2 cellular contexts compared by ENCODE assay signal in the genomic region with DNA sequence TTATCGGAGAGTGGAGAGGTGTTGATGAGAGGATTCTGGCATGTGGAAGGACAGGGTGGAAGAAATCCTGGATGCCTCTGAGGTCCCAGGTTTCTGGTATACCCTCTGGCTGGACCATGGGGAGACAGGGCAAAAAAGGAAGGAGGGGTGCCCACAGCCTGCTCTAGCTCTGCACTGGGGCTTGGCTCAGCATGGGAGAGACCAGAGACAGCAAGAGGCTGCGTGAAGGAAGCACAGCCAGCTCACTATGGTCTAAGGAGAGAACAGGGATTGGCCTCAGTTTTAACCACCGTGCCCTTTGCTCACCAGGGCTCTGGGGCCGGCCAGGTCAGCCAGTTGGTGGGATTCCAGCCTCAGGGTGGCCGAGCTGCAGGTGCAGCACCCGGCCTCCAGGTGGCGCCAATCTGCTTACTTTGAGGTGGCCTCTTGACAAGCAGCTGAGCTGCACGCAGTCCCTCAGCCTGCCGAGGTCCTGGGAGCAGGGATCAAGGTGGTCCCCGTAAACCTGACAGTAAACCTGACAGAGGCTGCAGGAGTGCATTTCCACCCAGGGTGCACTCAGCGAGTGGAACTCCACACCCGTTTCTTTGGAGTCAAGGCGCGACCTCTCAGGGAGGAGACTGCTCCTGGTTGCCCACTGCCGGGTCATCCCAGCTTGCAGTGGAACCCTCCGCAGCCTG.
A peak's percentile ranks its signal among the peaks of the same experiment; 100 is the strongest.
TF ChIP-seq lines count a peak whose summit lies in the region.

No MANE protein-coding gene starts in this region.

TF ChIP-seq in GM23338, 12 proteins besides CTCF, POLR2A, EP300 and RAD21 (continued from another document and continues in another):
- no peak for TF ChIP-seq POLR2AphosphoS5 (IDR thresholded peaks at IDR 0.05; ENCODE audit: low read depth)
- TF ChIP-seq NANOG (IDR thresholded peaks at IDR 0.05; ENCODE audit: borderline replicate concordance), result no peak
- TF ChIP-seq, protein P1, sequence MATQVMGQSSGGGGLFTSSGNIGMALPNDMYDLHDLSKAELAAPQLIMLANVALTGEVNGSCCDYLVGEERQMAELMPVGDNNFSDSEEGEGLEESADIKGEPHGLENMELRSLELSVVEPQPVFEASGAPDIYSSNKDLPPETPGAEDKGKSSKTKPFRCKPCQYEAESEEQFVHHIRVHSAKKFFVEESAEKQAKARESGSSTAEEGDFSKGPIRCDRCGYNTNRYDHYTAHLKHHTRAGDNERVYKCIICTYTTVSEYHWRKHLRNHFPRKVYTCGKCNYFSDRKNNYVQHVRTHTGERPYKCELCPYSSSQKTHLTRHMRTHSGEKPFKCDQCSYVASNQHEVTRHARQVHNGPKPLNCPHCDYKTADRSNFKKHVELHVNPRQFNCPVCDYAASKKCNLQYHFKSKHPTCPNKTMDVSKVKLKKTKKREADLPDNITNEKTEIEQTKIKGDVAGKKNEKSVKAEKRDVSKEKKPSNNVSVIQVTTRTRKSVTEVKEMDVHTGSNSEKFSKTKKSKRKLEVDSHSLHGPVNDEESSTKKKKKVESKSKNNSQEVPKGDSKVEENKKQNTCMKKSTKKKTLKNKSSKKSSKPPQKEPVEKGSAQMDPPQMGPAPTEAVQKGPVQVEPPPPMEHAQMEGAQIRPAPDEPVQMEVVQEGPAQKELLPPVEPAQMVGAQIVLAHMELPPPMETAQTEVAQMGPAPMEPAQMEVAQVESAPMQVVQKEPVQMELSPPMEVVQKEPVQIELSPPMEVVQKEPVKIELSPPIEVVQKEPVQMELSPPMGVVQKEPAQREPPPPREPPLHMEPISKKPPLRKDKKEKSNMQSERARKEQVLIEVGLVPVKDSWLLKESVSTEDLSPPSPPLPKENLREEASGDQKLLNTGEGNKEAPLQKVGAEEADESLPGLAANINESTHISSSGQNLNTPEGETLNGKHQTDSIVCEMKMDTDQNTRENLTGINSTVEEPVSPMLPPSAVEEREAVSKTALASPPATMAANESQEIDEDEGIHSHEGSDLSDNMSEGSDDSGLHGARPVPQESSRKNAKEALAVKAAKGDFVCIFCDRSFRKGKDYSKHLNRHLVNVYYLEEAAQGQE (IDR thresholded peaks at IDR 0.05; ENCODE audit: unreplicated experiment), result no peak
- no peak for TF ChIP-seq ZNF114 (CRISPR knock-in tag; IDR thresholded peaks at IDR 0.05)
- no peak for TF ChIP-seq EZH2phosphoT487 (IDR thresholded peaks at IDR 0.05; ENCODE audit: unreplicated experiment)
- no peak for TF ChIP-seq ZNF331 (CRISPR knock-in tag; IDR thresholded peaks at IDR 0.05; ENCODE audit: low read depth)
- TF ChIP-seq, protein P2, sequence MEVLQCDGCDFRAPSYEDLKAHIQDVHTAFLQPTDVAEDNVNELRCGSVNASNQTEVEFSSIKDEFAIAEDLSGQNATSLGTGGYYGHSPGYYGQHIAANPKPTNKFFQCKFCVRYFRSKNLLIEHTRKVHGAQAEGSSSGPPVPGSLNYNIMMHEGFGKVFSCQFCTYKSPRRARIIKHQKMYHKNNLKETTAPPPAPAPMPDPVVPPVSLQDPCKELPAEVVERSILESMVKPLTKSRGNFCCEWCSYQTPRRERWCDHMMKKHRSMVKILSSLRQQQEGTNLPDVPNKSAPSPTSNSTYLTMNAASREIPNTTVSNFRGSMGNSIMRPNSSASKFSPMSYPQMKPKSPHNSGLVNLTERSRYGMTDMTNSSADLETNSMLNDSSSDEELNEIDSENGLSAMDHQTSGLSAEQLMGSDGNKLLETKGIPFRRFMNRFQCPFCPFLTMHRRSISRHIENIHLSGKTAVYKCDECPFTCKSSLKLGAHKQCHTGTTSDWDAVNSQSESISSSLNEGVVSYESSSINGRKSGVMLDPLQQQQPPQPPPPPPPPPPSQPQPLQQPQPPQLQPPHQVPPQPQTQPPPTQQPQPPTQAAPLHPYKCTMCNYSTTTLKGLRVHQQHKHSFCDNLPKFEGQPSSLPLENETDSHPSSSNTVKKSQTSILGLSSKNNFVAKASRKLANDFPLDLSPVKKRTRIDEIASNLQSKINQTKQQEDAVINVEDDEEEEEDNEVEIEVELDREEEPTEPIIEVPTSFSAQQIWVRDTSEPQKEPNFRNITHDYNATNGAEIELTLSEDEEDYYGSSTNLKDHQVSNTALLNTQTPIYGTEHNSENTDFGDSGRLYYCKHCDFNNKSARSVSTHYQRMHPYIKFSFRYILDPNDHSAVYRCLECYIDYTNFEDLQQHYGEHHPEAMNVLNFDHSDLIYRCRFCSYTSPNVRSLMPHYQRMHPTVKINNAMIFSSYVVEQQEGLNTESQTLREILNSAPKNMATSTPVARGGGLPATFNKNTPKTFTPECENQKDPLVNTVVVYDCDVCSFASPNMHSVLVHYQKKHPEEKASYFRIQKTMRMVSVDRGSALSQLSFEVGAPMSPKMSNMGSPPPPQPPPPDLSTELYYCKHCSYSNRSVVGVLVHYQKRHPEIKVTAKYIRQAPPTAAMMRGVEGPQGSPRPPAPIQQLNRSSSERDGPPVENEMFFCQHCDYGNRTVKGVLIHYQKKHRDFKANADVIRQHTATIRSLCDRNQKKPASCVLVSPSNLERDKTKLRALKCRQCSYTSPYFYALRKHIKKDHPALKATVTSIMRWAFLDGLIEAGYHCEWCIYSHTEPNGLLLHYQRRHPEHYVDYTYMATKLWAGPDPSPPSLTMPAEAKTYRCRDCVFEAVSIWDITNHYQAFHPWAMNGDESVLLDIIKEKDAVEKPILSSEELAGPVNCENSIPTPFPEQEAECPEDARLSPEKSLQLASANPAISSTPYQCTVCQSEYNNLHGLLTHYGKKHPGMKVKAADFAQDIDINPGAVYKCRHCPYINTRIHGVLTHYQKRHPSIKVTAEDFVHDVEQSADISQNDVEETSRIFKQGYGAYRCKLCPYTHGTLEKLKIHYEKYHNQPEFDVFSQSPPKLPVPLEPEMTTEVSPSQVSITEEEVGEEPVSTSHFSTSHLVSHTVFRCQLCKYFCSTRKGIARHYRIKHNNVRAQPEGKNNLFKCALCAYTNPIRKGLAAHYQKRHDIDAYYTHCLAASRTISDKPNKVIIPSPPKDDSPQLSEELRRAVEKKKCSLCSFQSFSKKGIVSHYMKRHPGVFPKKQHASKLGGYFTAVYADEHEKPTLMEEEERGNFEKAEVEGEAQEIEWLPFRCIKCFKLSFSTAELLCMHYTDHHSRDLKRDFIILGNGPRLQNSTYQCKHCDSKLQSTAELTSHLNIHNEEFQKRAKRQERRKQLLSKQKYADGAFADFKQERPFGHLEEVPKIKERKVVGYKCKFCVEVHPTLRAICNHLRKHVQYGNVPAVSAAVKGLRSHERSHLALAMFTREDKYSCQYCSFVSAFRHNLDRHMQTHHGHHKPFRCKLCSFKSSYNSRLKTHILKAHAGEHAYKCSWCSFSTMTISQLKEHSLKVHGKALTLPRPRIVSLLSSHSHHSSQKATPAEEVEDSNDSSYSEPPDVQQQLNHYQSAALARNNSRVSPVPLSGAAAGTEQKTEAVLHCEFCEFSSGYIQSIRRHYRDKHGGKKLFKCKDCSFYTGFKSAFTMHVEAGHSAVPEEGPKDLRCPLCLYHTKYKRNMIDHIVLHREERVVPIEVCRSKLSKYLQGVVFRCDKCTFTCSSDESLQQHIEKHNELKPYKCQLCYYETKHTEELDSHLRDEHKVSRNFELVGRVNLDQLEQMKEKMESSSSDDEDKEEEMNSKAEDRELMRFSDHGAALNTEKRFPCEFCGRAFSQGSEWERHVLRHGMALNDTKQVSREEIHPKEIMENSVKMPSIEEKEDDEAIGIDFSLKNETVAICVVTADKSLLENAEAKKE (CRISPR knock-in tag; IDR thresholded peaks at IDR 0.05), result no peak
- TF ChIP-seq, protein P3, sequence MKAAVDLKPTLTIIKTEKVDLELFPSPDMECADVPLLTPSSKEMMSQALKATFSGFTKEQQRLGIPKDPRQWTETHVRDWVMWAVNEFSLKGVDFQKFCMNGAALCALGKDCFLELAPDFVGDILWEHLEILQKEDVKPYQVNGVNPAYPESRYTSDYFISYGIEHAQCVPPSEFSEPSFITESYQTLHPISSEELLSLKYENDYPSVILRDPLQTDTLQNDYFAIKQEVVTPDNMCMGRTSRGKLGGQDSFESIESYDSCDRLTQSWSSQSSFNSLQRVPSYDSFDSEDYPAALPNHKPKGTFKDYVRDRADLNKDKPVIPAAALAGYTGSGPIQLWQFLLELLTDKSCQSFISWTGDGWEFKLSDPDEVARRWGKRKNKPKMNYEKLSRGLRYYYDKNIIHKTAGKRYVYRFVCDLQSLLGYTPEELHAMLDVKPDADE (IDR thresholded peaks at IDR 0.05), result no peak

TF ChIP-seq in K562, 482 proteins besides CTCF, POLR2A, EP300 and RAD21 (continued from another document and continues in another):
- TF ChIP-seq, protein P4, sequence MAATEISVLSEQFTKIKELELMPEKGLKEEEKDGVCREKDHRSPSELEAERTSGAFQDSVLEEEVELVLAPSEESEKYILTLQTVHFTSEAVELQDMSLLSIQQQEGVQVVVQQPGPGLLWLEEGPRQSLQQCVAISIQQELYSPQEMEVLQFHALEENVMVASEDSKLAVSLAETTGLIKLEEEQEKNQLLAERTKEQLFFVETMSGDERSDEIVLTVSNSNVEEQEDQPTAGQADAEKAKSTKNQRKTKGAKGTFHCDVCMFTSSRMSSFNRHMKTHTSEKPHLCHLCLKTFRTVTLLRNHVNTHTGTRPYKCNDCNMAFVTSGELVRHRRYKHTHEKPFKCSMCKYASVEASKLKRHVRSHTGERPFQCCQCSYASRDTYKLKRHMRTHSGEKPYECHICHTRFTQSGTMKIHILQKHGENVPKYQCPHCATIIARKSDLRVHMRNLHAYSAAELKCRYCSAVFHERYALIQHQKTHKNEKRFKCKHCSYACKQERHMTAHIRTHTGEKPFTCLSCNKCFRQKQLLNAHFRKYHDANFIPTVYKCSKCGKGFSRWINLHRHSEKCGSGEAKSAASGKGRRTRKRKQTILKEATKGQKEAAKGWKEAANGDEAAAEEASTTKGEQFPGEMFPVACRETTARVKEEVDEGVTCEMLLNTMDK (IDR thresholded peaks at IDR 0.05; ENCODE audit: borderline replicate concordance, insufficient read depth, low read depth, low read length, poor library complexity, severe bottlenecking), result peak; percentile 28
- TF ChIP-seq, protein P5, sequence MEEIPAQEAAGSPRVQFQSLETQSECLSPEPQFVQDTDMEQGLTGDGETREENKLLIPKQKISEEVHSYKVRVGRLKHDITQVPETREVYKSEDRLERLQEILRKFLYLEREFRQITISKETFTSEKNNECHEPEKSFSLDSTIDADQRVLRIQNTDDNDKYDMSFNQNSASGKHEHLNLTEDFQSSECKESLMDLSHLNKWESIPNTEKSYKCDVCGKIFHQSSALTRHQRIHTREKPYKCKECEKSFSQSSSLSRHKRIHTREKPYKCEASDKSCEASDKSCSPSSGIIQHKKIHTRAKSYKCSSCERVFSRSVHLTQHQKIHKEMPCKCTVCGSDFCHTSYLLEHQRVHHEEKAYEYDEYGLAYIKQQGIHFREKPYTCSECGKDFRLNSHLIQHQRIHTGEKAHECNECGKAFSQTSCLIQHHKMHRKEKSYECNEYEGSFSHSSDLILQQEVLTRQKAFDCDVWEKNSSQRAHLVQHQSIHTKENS (CRISPR knock-in tag; IDR thresholded peaks at IDR 0.05), result no peak
- TF ChIP-seq MTA3 (IDR thresholded peaks at IDR 0.05; ENCODE audit: borderline replicate concordance), result 0 out of 2 replicates have a peak, but pooled peaks have one; percentile 41
- TF ChIP-seq MAZ (CRISPR knock-in tag; conservative IDR thresholded peaks at IDR 0.05 in 1 of 2, IDR thresholded peaks at IDR 0.05 in 1 of 2), result 0 out of 4 replicates have a peak, but pooled peaks of 1 of the 2 experiments have one; percentile 32
- TF ChIP-seq SMC3 (conservative IDR thresholded peaks at IDR 0.05; ENCODE audit: insufficient read depth, low read depth, low read length), result peak; percentile 91
- TF ChIP-seq, protein P6, sequence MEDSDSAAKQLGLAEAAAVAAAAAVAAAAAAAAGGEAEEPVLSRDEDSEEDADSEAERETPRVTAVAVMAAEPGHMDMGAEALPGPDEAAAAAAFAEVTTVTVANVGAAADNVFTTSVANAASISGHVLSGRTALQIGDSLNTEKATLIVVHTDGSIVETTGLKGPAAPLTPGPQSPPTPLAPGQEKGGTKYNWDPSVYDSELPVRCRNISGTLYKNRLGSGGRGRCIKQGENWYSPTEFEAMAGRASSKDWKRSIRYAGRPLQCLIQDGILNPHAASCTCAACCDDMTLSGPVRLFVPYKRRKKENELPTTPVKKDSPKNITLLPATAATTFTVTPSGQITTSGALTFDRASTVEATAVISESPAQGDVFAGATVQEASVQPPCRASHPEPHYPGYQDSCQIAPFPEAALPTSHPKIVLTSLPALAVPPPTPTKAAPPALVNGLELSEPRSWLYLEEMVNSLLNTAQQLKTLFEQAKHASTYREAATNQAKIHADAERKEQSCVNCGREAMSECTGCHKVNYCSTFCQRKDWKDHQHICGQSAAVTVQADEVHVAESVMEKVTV (CRISPR knock-in tag; IDR thresholded peaks at IDR 0.05), result peak; percentile 62
- peak; percentile 59 for TF ChIP-seq SAP30 (IDR thresholded peaks at IDR 0.05; ENCODE audit: borderline replicate concordance, insufficient read depth, low read depth, low read length, poor library complexity, severe bottlenecking)
- TF ChIP-seq E2F3 (CRISPR knock-in tag; IDR thresholded peaks at IDR 0.05), result peak; percentile 28; the same call in 1 of the 2 replicates
- 0 out of 2 replicates have a peak, but pooled peaks have one; percentile 26 for TF ChIP-seq ZBTB7A (IDR thresholded peaks at IDR 0.05; ENCODE audit: borderline replicate concordance, control insufficient read depth, low read depth, low read length)
- TF ChIP-seq, protein P7, sequence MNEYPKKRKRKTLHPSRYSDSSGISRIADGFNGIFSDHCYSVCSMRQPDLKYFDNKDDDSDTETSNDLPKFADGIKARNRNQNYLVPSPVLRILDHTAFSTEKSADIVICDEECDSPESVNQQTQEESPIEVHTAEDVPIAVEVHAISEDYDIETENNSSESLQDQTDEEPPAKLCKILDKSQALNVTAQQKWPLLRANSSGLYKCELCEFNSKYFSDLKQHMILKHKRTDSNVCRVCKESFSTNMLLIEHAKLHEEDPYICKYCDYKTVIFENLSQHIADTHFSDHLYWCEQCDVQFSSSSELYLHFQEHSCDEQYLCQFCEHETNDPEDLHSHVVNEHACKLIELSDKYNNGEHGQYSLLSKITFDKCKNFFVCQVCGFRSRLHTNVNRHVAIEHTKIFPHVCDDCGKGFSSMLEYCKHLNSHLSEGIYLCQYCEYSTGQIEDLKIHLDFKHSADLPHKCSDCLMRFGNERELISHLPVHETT (CRISPR knock-in tag; conservative IDR thresholded peaks at IDR 0.05 in 1 of 2, IDR thresholded peaks at IDR 0.05 in 1 of 2), result no peak
- TF ChIP-seq TEAD1 (CRISPR knock-in tag; IDR thresholded peaks at IDR 0.05), result peak in 1 of 2 experiments; percentile 78; a peak in 2 of 4 replicates
- TF ChIP-seq DNMT1 (IDR thresholded peaks at IDR 0.05), result no peak
- peak; percentile 86 for TF ChIP-seq L3MBTL2 (IDR thresholded peaks at IDR 0.05)
- TF ChIP-seq ZFP36 (IDR thresholded peaks at IDR 0.05; ENCODE audit: low read depth, low read length, partially characterized antibody), result peak; percentile 5
- peak; percentile 35; the same call in 1 of the 2 replicates for TF ChIP-seq BHLHE40 (IDR thresholded peaks at IDR 0.05; ENCODE audit: low read length)
- TF ChIP-seq ZNF197 (CRISPR knock-in tag; IDR thresholded peaks at IDR 0.05; ENCODE audit: low read depth), result no peak
- 0 out of 4 replicates have a peak, but pooled peaks of 1 of the 2 experiments have one; percentile 50 for TF ChIP-seq HDAC1 (IDR thresholded peaks at IDR 0.05)
- TF ChIP-seq ZNF212 (CRISPR knock-in tag; IDR thresholded peaks at IDR 0.05), result no peak
- TF ChIP-seq, protein P8, sequence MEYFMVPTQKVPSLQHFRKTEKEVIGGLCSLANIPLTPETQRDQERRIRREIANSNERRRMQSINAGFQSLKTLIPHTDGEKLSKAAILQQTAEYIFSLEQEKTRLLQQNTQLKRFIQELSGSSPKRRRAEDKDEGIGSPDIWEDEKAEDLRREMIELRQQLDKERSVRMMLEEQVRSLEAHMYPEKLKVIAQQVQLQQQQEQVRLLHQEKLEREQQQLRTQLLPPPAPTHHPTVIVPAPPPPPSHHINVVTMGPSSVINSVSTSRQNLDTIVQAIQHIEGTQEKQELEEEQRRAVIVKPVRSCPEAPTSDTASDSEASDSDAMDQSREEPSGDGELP (CRISPR knock-in tag; IDR thresholded peaks at IDR 0.05; ENCODE audit: borderline replicate concordance), result peak; percentile 92
- TF ChIP-seq DACH1 (IDR thresholded peaks at IDR 0.05; ENCODE audit: partially characterized antibody), result peak; percentile 67
